In the genomic region with DNA sequence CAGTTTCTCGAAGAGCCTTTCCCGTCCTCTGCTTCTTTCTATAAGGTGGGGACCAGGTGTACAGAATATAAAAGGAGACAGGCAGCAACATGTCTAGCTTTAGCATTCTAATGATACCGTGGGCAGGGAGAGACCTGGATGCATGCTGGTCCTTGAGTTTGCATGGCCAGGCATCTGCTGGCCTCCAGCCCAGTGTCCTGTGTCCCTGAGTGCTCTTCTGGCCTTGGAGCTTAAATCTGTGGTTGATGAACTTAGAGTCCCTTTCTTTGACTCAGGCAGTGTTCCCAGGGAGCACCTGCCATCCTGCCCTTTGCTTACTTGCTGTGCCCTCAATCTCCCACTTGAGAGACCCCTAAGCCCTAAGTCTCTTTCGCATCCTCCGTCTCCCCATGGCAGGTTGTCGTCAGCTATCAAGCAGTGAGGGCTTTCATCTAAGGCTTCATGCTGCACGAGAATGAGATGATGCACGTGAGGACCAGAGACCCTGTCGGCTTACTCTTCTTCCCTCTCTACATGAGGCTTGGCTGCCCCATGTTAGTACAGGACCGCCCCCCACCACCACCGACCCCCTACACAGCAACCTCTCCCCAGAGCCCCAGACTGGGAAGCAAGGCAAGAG, we compare ENCODE assay signal across 17 cellular contexts.
"Had no signal": no experiment of that assay in that cellular context is flagged by ENCODE, and none has a peak within 500 bp of the region (broad histone marks: within the 10 kb centered on the region; RNA-seq: fewer than 3 reads in every experiment).

No MANE protein-coding gene starts in this region.

- ATAC-seq: activated naive CD4-positive, alpha-beta T cell treated with anti-CD3 and anti-CD28 coated beads, Interleukin-2, amount 50 U/mL, for 72 hours; activated T-cell treated with anti-CD3 and anti-CD28 coated beads, Interleukin-2, amount 50 U/mL, for 4 hours; psoas muscle had no signal

- H3K4me1 ChIP-seq: esophagus squamous epithelium, psoas muscle, sigmoid colon, upper lobe of left lung had no signal

- H3K4me3 ChIP-seq: esophagus squamous epithelium, lung, psoas muscle, sigmoid colon, upper lobe of left lung had no signal

- H3K27ac ChIP-seq: esophagus squamous epithelium, psoas muscle, sigmoid colon, upper lobe of left lung had no signal

- H3K36me3 Mint-ChIP-seq: activated naive CD4-positive, alpha-beta T cell treated with anti-CD3 and anti-CD28 coated beads, Interleukin-2, amount 50 U/mL, for 72 hours; immature natural killer cell; naive thymus-derived CD4-positive, alpha-beta T cell had no signal

- H3K27me3 ChIP-seq: sigmoid colon, upper lobe of left lung had no signal

- H3K4me1 Mint-ChIP-seq: immature natural killer cell had no signal

- H3K9me3 Mint-ChIP-seq: activated naive CD4-positive, alpha-beta T cell treated with anti-CD3 and anti-CD28 coated beads, Interleukin-2, amount 50 U/mL, for 72 hours; activated T-cell treated with anti-CD3 and anti-CD28 coated beads, Interleukin-2, amount 50 U/mL, for 4 hours had no signal

- H3K36me3 ChIP-seq: esophagus squamous epithelium, sigmoid colon, upper lobe of left lung had no signal

- H3K9me3 ChIP-seq: esophagus squamous epithelium, psoas muscle, sigmoid colon, upper lobe of left lung had no signal

- H3K4me3 Mint-ChIP-seq: activated T-cell treated with anti-CD3 and anti-CD28 coated beads, Interleukin-2, amount 50 U/mL, for 4 hours; immature natural killer cell had no signal

- H3K27ac Mint-ChIP-seq: activated naive CD4-positive, alpha-beta T cell treated with anti-CD3 and anti-CD28 coated beads, Interleukin-2, amount 50 U/mL, for 72 hours; immature natural killer cell had no signal

- DNase-seq: activated CD4-positive, alpha-beta T cell treated with anti-CD3 and anti-CD28 coated beads for 1 hour; activated CD4-positive, alpha-beta T cell treated with anti-CD3 and anti-CD28 coated beads, Interleukin-2, amount 50 U/mL, for 48 hours; activated effector memory CD4-positive, alpha-beta T cell treated with anti-CD3 and anti-CD28 coated beads, Interleukin-2, amount 50 U/mL, for 16 hours; activated T-cell treated with anti-CD3 and anti-CD28 coated beads, Interleukin-2, amount 50 U/mL, for 4 hours; esophagus squamous epithelium; foreskin fibroblast; glutamatergic neuron; immature natural killer cell; naive thymus-derived CD4-positive, alpha-beta T cell; psoas muscle; sigmoid colon; stimulated activated CD4-positive, alpha-beta T cell treated with anti-CD3 and anti-CD28 coated beads, Interleukin-2, amount 100 ng/mL, for 24 hours; stimulated activated naive CD4-positive, alpha-beta T cell; T-helper 9 cell; upper lobe of left lung had no signal
